Comparison of ENCODE assay signal across 1 cellular context in the genomic region with DNA sequence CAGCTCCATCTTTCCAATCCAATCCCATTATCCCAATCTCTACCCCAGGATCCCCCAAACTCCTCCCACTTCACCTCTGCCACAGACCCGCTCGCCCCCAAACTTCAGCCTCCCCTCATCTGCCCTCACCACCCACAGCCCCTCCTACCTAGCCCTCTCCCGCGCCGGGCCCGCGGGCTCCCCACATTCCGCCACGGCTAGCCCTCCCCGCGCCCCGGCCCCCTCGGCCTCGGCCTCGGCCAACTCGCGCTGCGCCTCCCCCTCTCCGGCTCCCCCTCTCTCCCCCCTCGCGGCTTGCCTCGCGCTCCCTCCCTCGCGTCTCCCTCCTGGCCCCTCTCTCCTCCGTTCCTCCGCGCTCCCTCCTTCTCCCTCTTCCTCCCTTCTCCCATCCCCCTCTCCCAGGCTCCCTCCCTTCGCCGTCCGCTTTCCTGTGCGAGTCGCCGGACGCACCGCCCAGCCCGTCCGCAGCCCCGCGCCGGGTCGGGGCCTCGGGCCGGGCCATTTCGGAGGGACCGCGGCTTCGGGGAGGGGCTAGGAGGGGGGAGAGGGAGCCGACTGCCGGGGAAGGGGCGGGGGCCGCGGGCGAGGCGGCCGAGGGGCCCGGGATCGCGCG.
TF ChIP-seq lines count a peak whose summit lies in the region.

A gene with protein sequence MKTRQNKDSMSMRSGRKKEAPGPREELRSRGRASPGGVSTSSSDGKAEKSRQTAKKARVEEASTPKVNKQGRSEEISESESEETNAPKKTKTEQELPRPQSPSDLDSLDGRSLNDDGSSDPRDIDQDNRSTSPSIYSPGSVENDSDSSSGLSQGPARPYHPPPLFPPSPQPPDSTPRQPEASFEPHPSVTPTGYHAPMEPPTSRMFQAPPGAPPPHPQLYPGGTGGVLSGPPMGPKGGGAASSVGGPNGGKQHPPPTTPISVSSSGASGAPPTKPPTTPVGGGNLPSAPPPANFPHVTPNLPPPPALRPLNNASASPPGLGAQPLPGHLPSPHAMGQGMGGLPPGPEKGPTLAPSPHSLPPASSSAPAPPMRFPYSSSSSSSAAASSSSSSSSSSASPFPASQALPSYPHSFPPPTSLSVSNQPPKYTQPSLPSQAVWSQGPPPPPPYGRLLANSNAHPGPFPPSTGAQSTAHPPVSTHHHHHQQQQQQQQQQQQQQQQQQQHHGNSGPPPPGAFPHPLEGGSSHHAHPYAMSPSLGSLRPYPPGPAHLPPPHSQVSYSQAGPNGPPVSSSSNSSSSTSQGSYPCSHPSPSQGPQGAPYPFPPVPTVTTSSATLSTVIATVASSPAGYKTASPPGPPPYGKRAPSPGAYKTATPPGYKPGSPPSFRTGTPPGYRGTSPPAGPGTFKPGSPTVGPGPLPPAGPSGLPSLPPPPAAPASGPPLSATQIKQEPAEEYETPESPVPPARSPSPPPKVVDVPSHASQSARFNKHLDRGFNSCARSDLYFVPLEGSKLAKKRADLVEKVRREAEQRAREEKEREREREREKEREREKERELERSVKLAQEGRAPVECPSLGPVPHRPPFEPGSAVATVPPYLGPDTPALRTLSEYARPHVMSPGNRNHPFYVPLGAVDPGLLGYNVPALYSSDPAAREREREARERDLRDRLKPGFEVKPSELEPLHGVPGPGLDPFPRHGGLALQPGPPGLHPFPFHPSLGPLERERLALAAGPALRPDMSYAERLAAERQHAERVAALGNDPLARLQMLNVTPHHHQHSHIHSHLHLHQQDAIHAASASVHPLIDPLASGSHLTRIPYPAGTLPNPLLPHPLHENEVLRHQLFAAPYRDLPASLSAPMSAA (N-terminal part only) (plus strand): TSS at position 581 of the 613 bp plus-strand sequence. CDS start 6,043 bp downstream, outside the sequence.

TF ChIP-seq in H1, 55 proteins besides CTCF, POLR2A, EP300 and RAD21 (continued from another document):
- TF ChIP-seq ZNF274 (IDR thresholded peaks at IDR 0.05; ENCODE audit: borderline replicate concordance, extremely low read depth, low read length) (no peak), KDM5A (IDR thresholded peaks at IDR 0.05; ENCODE audit: low read length) (no peak), KDM1A (IDR thresholded peaks at IDR 0.05; ENCODE audit: borderline replicate concordance, low read length) (no peak), SIX5 (IDR thresholded peaks at IDR 0.05; ENCODE audit: low read depth, low read length) (no peak), EGR1 (IDR thresholded peaks at IDR 0.05; ENCODE audit: borderline replicate concordance, low read depth, low read length) (peak; percentile 92), SRF (IDR thresholded peaks at IDR 0.05; ENCODE audit: low read depth, low read length) (no peak), SP2 (IDR thresholded peaks at IDR 0.05; ENCODE audit: low read length) (no peak), SP4 (IDR thresholded peaks at IDR 0.05; ENCODE audit: low read length) (no peak)
- TF ChIP-seq, protein P1, sequence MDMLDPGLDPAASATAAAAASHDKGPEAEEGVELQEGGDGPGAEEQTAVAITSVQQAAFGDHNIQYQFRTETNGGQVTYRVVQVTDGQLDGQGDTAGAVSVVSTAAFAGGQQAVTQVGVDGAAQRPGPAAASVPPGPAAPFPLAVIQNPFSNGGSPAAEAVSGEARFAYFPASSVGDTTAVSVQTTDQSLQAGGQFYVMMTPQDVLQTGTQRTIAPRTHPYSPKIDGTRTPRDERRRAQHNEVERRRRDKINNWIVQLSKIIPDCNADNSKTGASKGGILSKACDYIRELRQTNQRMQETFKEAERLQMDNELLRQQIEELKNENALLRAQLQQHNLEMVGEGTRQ (IDR thresholded peaks at IDR 0.05; ENCODE audit: low read length), result no peak
